ENCODE assay signal across 1 cellular context in genomic region chr6:170208171-170208601, GRCh38.
TF ChIP-seq lines count a peak whose summit lies in the region.

No MANE protein-coding gene starts in this region.

TF ChIP-seq in SK-N-SH treated with all-trans-retinoic acid at 6 μM for 48 hours, 23 proteins besides CTCF, POLR2A, EP300 and RAD21 (continued from another document):
- TF ChIP-seq RARB (CRISPR knock-in tag; IDR thresholded peaks at IDR 0.05): no peak
- TF ChIP-seq PATZ1 (CRISPR knock-in tag; IDR thresholded peaks at IDR 0.05; ENCODE audit: borderline replicate concordance): no peak
